1 cellular context compared by ENCODE assay signal in genomic region chr19:3984584-3984907, GRCh38.
TF ChIP-seq lines count a peak whose summit lies in the region.

No MANE protein-coding gene starts in this region.

TF ChIP-seq in HepG2, 621 proteins besides CTCF, POLR2A, EP300 and RAD21:
- TF ChIP-seq POLR2AphosphoS5 (IDR thresholded peaks at IDR 0.05; ENCODE audit: low read depth, low read length) = 0 out of 2 replicates have a peak, but pooled peaks have one; percentile 3
- TF ChIP-seq KDM5A (IDR thresholded peaks at IDR 0.05; ENCODE audit: borderline replicate concordance, low read length) = no peak
- TF ChIP-seq DRAP1 (CRISPR knock-in tag; IDR thresholded peaks at IDR 0.05) = 0 out of 2 replicates have a peak, but pooled peaks have one; percentile 13
- TF ChIP-seq ZNF552 (CRISPR knock-in tag; IDR thresholded peaks at IDR 0.05; ENCODE audit: borderline replicate concordance) = no peak
- TF ChIP-seq GLI4 (CRISPR knock-in tag; IDR thresholded peaks at IDR 0.05; ENCODE audit: borderline replicate concordance) = no peak
- no peak for TF ChIP-seq LRRFIP1 (CRISPR knock-in tag; conservative IDR thresholded peaks at IDR 0.05)
- TF ChIP-seq ETV5 (CRISPR knock-in tag; IDR thresholded peaks at IDR 0.05; ENCODE audit: borderline replicate concordance) = no peak
- TF ChIP-seq FOXK2 (IDR thresholded peaks at IDR 0.05) = no peak
- 0 out of 2 replicates have a peak, but pooled peaks have one; percentile 1 for TF ChIP-seq ELF3 (CRISPR knock-in tag; IDR thresholded peaks at IDR 0.05)
- TF ChIP-seq ZNF224 (CRISPR knock-in tag; IDR thresholded peaks at IDR 0.05) = 0 out of 2 replicates have a peak, but pooled peaks have one; percentile 19
- no peak for TF ChIP-seq EZH2 (conservative IDR thresholded peaks at IDR 0.05; ENCODE audit: low read depth, low read length)
- TF ChIP-seq NFATC3 (CRISPR knock-in tag; IDR thresholded peaks at IDR 0.05) = 0 out of 2 replicates have a peak, but pooled peaks have one; percentile 17
- TF ChIP-seq ZNF513 (CRISPR knock-in tag; conservative IDR thresholded peaks at IDR 0.05) = no peak
- TF ChIP-seq ZNF569 (CRISPR knock-in tag; IDR thresholded peaks at IDR 0.05; ENCODE audit: borderline replicate concordance) = no peak
- TF ChIP-seq NKX3-1 (CRISPR knock-in tag; IDR thresholded peaks at IDR 0.05) = no peak
- TF ChIP-seq PTBP1 (IDR thresholded peaks at IDR 0.05; ENCODE audit: low read depth, low read length, poor library complexity, severe bottlenecking) = no peak
- no peak for TF ChIP-seq ARHGAP35 (CRISPR knock-in tag; IDR thresholded peaks at IDR 0.05; ENCODE audit: borderline replicate concordance)
- TF ChIP-seq STAT6 (CRISPR knock-in tag; IDR thresholded peaks at IDR 0.05; ENCODE audit: borderline replicate concordance) = no peak
- TF ChIP-seq ZNF75D (CRISPR knock-in tag; IDR thresholded peaks at IDR 0.05; ENCODE audit: borderline replicate concordance) = no peak
- TF ChIP-seq TAF1 (CRISPR knock-in tag; IDR thresholded peaks at IDR 0.05) = no peak
- TF ChIP-seq ZNF691 (CRISPR knock-in tag; IDR thresholded peaks at IDR 0.05; ENCODE audit: borderline replicate concordance, low read depth) = no peak
- TF ChIP-seq ZNF431 (CRISPR knock-in tag; IDR thresholded peaks at IDR 0.05; ENCODE audit: borderline replicate concordance, low read depth) = 0 out of 2 replicates have a peak, but pooled peaks have one; percentile 4
- TF ChIP-seq ZNF18 (CRISPR knock-in tag; IDR thresholded peaks at IDR 0.05; ENCODE audit: insufficient replicate concordance) = peak; percentile 7
- no peak for TF ChIP-seq ZSCAN21 (CRISPR knock-in tag; IDR thresholded peaks at IDR 0.05; ENCODE audit: borderline replicate concordance)
- no peak for TF ChIP-seq TEAD2 (CRISPR knock-in tag; IDR thresholded peaks at IDR 0.05)
- TF ChIP-seq ISL2 (CRISPR knock-in tag; IDR thresholded peaks at IDR 0.05) = no peak
- no peak for TF ChIP-seq RERE (CRISPR knock-in tag; IDR thresholded peaks at IDR 0.05; ENCODE audit: low read depth)
- TF ChIP-seq ZNF766 (CRISPR knock-in tag; IDR thresholded peaks at IDR 0.05; ENCODE audit: borderline replicate concordance) = no peak
- no peak for TF ChIP-seq HINFP (CRISPR knock-in tag; IDR thresholded peaks at IDR 0.05; ENCODE audit: low read depth)
- no peak for TF ChIP-seq ZNF709 (CRISPR knock-in tag; IDR thresholded peaks at IDR 0.05)
- no peak for TF ChIP-seq ZNF253 (CRISPR knock-in tag; IDR thresholded peaks at IDR 0.05; ENCODE audit: borderline replicate concordance)
